Comparison of ENCODE assay signal across 30 cellular contexts in genomic region chr3:191417457-191417729, GRCh38. TPM values are rescaled to one million over a fixed set of nuclear protein-coding genes. Genes with fewer than 3 reads are reported as not detected.
"Had no signal": no experiment of that assay in that cellular context is flagged by ENCODE, and none has a peak within 500 bp of the region (broad histone marks: within the 10 kb centered on the region; RNA-seq: fewer than 3 reads in every experiment).

No MANE protein-coding gene starts in this region.

- H3K4me1 ChIP-seq: colonic mucosa, gastrocnemius medialis, left ventricle myocardium inferior, lower lobe of right lung, pancreas, tibial artery, upper lobe of left lung had no signal

- H3K4me3 ChIP-seq: colonic mucosa, gastrocnemius medialis, heart left ventricle, hepatocyte, left ventricle myocardium inferior, lower lobe of right lung, pancreas, smooth muscle cell, tibial artery, upper lobe of left lung had no signal

- FAIRE-seq: urothelium cell line had no signal

- H3K27me3 Mint-ChIP-seq: stimulated activated naive CD8-positive, alpha-beta T cell treated with anti-CD3 and anti-CD28 coated beads, Interleukin-15, amount 100 ng/mL, for 72 hours had no signal

- H3K27me3 ChIP-seq: colonic mucosa, gastrocnemius medialis, heart left ventricle, hepatocyte, pancreas, tibial artery, upper lobe of left lung had no signal

- H2AFZ ChIP-seq: hepatocyte had no signal

- H3K79me2 ChIP-seq: hepatocyte had no signal

- H3K4me1 Mint-ChIP-seq: naive thymus-derived CD8-positive, alpha-beta T cell; stimulated activated naive CD8-positive, alpha-beta T cell treated with anti-CD3 and anti-CD28 coated beads, Interleukin-15, amount 100 ng/mL, for 72 hours had no signal

- DNase-seq: effector CD8-positive, alpha-beta T cell; left ventricle myocardium inferior; lower lobe of right lung; stimulated activated CD4-positive, alpha-beta T cell treated with anti-CD3 and anti-CD28 coated beads, Interleukin-12 subunit alpha, Interleukin-12 subunit beta, amount 100 ng/mL, for 4 hours; stimulated activated CD4-positive, alpha-beta T cell treated with anti-CD3 and anti-CD28 coated beads, Interleukin-4, amount 100 ng/mL, for 1 hour had no signal

- H3K9me3 Mint-ChIP-seq: endodermal cell had no signal

- H3K27ac ChIP-seq: colonic mucosa, epithelial cell of prostate, gastrocnemius medialis, heart left ventricle, hepatocyte, left ventricle myocardium inferior, lower lobe of right lung, pancreas, tibial artery, upper lobe of left lung had no signal

- H3K4me3 Mint-ChIP-seq: dendritic cell treated with granulocyte-macrophage colony-stimulating factor and Interleukin-4, amounts not matched to agents 40 ng/mL and 50 ng/mL, for 4 days; endodermal cell; naive thymus-derived CD8-positive, alpha-beta T cell; stimulated activated naive CD8-positive, alpha-beta T cell treated with anti-CD3 and anti-CD28 coated beads, Interleukin-15, amount 100 ng/mL, for 72 hours had no signal

- H3K4me2 ChIP-seq: hepatocyte, smooth muscle cell had no signal

- ATAC-seq: naive thymus-derived CD8-positive, alpha-beta T cell had no signal

- H3K9me3 ChIP-seq: colonic mucosa, gastrocnemius medialis, heart left ventricle, left ventricle myocardium inferior, lower lobe of right lung, pancreas, tibial artery, upper lobe of left lung had no signal

- H3K27ac Mint-ChIP-seq: dendritic cell treated with granulocyte-macrophage colony-stimulating factor and Interleukin-4, amounts not matched to agents 40 ng/mL and 50 ng/mL, for 4 days; endodermal cell; naive thymus-derived CD8-positive, alpha-beta T cell; progenitor cell of endocrine pancreas; stimulated activated naive CD8-positive, alpha-beta T cell treated with anti-CD3 and anti-CD28 coated beads, Interleukin-15, amount 100 ng/mL, for 72 hours had no signal

- H3K36me3 ChIP-seq: colonic mucosa, gastrocnemius medialis, heart left ventricle, left ventricle myocardium inferior, lower lobe of right lung, pancreas, tibial artery, upper lobe of left lung had no signal

- H3K36me3 Mint-ChIP-seq: naive thymus-derived CD8-positive, alpha-beta T cell had no signal

RNA-seq across cellular contexts. Expression of gene PYDC2, which starts 43.6 kb away (rescaled TPM):
- total RNA-seq: chondrocyte; colonic mucosa; endodermal cell; esophagus mucosa; gastrocnemius medialis; glomerular endothelial cell; heart left ventricle; hepatocyte; kidney; left ventricle myocardium inferior; lower lobe of right lung; mesenteric fat pad; myocyte; naive thymus-derived CD8-positive, alpha-beta T cell; occipital lobe; pancreas; progenitor cell of endocrine pancreas; sciatic nerve; smooth muscle cell; temporal lobe; upper lobe of left lung had no signal
- polyA plus RNA-seq: heart left ventricle; hepatocyte; naive thymus-derived CD8-positive, alpha-beta T cell; neural cell; pancreas; smooth muscle cell had no signal
